In genomic region chr19:56983804-56984203, GRCh38 we compare ENCODE assay signal across 33 cellular contexts.
"Had no signal": no experiment of that assay in that cellular context is flagged by ENCODE, and none has a peak within 500 bp of the region (broad histone marks: within the 10 kb centered on the region; RNA-seq: fewer than 3 reads in every experiment).

No MANE protein-coding gene starts in this region.

- H3K27ac ChIP-seq: ascending aorta, brain microvascular endothelial cell, breast epithelium, VCaP had no signal

- H3K27me3 ChIP-seq: ascending aorta, brain microvascular endothelial cell had no signal

- H3K36me3 ChIP-seq: ascending aorta, brain microvascular endothelial cell, breast epithelium had no signal

- H3K4me3 Mint-ChIP-seq: activated B cell treated with CpG ODN at 0.5 μM for 24 hours; activated CD4-positive, alpha-beta memory T cell treated with anti-CD3 and anti-CD28 coated beads, Interleukin-2, amount 10 ng/mL, durations not matched to agents 7 days and 5 days; activated CD4-positive, alpha-beta T cell treated with anti-CD3 and anti-CD28 coated beads, Interleukin-2, amount 10 ng/mL, durations not matched to agents 24 days and 14 days; activated CD8-positive, alpha-beta memory T cell treated with anti-CD3 and anti-CD28 coated beads, Interleukin-2, amount 10 ng/mL, durations not matched to agents 7 days and 5 days; activated CD8-positive, alpha-beta T cell treated with anti-CD3 and anti-CD28 coated beads, Interleukin-2, amount 10 ng/mL, durations not matched to agents 7 days and 5 days; activated naive CD4-positive, alpha-beta T cell treated with anti-CD3 and anti-CD28 coated beads, Interleukin-2, amount 10 ng/mL, durations not matched to agents 7 days and 5 days; activated naive CD4-positive, alpha-beta T cell treated with anti-CD3 and anti-CD28 coated beads, Interleukin-2, amount 50 U/mL, for 24 hours; activated naive CD8-positive, alpha-beta T cell; activated naive CD8-positive, alpha-beta T cell treated with anti-CD3 and anti-CD28 coated beads, Interleukin-2, amount 10 ng/mL, durations not matched to agents 7 days and 5 days; activated naive CD8-positive, alpha-beta T cell treated with anti-CD3 and anti-CD28 coated beads, Interleukin-2, amount 50 U/mL, for 24 hours; activated T-cell treated with anti-CD3 and anti-CD28 coated beads, Interleukin-2, amount 50 U/mL, for 24 hours; central memory CD8-positive, alpha-beta T cell; T-helper 1 cell treated with Interleukin-12 subunit alpha and Interleukin-12 subunit beta and Interleukin-4 antibody, amounts not matched to agents 30 μg/mL and 1 μg/mL, for 36 hours; T-helper 2 cell treated with Interferon-gamma antibody and Interleukin-4, amounts not matched to agents 5 μg/mL and 100 μg/mL, for 36 hours had no signal

- H3K4me1 ChIP-seq: ascending aorta, breast epithelium had no signal

- H3K27me3 Mint-ChIP-seq: activated B cell treated with CpG ODN at 0.5 μM for 24 hours; activated CD4-positive, alpha-beta memory T cell treated with anti-CD3 and anti-CD28 coated beads, Interleukin-2, amount 10 ng/mL, durations not matched to agents 7 days and 5 days; activated CD4-positive, alpha-beta T cell treated with anti-CD3 and anti-CD28 coated beads, Interleukin-2, amount 10 ng/mL, durations not matched to agents 24 days and 14 days; activated CD8-positive, alpha-beta memory T cell treated with anti-CD3 and anti-CD28 coated beads, Interleukin-2, amount 10 ng/mL, durations not matched to agents 7 days and 5 days; activated naive CD4-positive, alpha-beta T cell treated with anti-CD3 and anti-CD28 coated beads, Interleukin-2, amount 10 ng/mL, durations not matched to agents 7 days and 5 days; activated naive CD8-positive, alpha-beta T cell; activated naive CD8-positive, alpha-beta T cell treated with anti-CD3 and anti-CD28 coated beads, Interleukin-2, amount 10 ng/mL, durations not matched to agents 7 days and 5 days; activated naive CD8-positive, alpha-beta T cell treated with anti-CD3 and anti-CD28 coated beads, Interleukin-2, amount 50 U/mL, for 24 hours; activated T-cell treated with anti-CD3 and anti-CD28 coated beads, Interleukin-2, amount 50 U/mL, for 24 hours; central memory CD8-positive, alpha-beta T cell had no signal

- H3K4me3 ChIP-seq: ascending aorta, breast epithelium had no signal

- DNase-seq: activated B cell treated with CpG ODN at 0.5 μM for 24 hours; activated CD4-positive, alpha-beta memory T cell treated with anti-CD3 and anti-CD28 coated beads, Interleukin-2, amount 10 ng/mL, durations not matched to agents 7 days and 5 days; activated CD4-positive, alpha-beta T cell treated with anti-CD3 and anti-CD28 coated beads for 4 hours; activated CD4-positive, alpha-beta T cell treated with anti-CD3 and anti-CD28 coated beads, Interleukin-2, amount 10 ng/mL, durations not matched to agents 24 days and 14 days; activated CD4-positive, alpha-beta T cell treated with anti-CD3 and anti-CD28 coated beads, Interleukin-2, amount 50 U/mL, for 48 hours; activated CD4-positive, CD25-positive, alpha-beta regulatory T cell treated with anti-CD3 and anti-CD28 coated beads, Interleukin-2, amount 50 U/mL, for 72 hours; activated CD8-positive, alpha-beta memory T cell treated with anti-CD3 and anti-CD28 coated beads for 24 hours; activated CD8-positive, alpha-beta memory T cell treated with anti-CD3 and anti-CD28 coated beads, Interleukin-2, amount 10 ng/mL, durations not matched to agents 7 days and 5 days; activated CD8-positive, alpha-beta memory T cell treated with anti-CD3 and anti-CD28 coated beads, Interleukin-2, amount 50 U/mL, for 48 hours; activated CD8-positive, alpha-beta T cell treated with anti-CD3 and anti-CD28 coated beads, Interleukin-2, amount 10 ng/mL, durations not matched to agents 7 days and 5 days; activated effector memory CD4-positive, alpha-beta T cell treated with Interleukin-2 at 50 U/mL for 16 hours; activated gamma-delta T cell; activated naive CD4-positive, alpha-beta T cell treated with anti-CD3 and anti-CD28 coated beads, Interleukin-2, amount 10 ng/mL, durations not matched to agents 7 days and 5 days; activated naive CD4-positive, alpha-beta T cell treated with Interleukin-2 at 50 U/mL for 16 hours; activated naive CD8-positive, alpha-beta T cell treated with anti-CD3 and anti-CD28 coated beads, Interleukin-2, amount 10 ng/mL, durations not matched to agents 7 days and 5 days; activated naive CD8-positive, alpha-beta T cell treated with anti-CD3 and anti-CD28 coated beads, Interleukin-2, amount 50 U/mL, for 24 hours; activated T-cell treated with anti-CD3 and anti-CD28 coated beads, Interleukin-2, amount 50 U/mL, for 24 hours; activated T-cell treated with anti-CD3 and anti-CD28 coated beads, Interleukin-2, amount 50 U/mL, for 48 hours; brain microvascular endothelial cell; cerebellar nuclear complex; SW 1271; T-helper 1 cell; T-helper 2 cell; T-helper 9 cell had no signal

- ATAC-seq: activated CD8-positive, alpha-beta memory T cell treated with anti-CD3 and anti-CD28 coated beads, Interleukin-2, amount 10 ng/mL, durations not matched to agents 7 days and 5 days; activated CD8-positive, alpha-beta T cell treated with anti-CD3 and anti-CD28 coated beads, Interleukin-2, amount 10 ng/mL, durations not matched to agents 7 days and 5 days; activated naive CD8-positive, alpha-beta T cell treated with anti-CD3 and anti-CD28 coated beads, Interleukin-2, amount 50 U/mL, for 24 hours had no signal

- H3K4me1 Mint-ChIP-seq: activated B cell treated with CpG ODN at 0.5 μM for 24 hours; activated CD4-positive, alpha-beta memory T cell treated with anti-CD3 and anti-CD28 coated beads, Interleukin-2, amount 10 ng/mL, durations not matched to agents 7 days and 5 days; activated CD4-positive, alpha-beta T cell treated with anti-CD3 and anti-CD28 coated beads, Interleukin-2, amount 10 ng/mL, durations not matched to agents 24 days and 14 days; activated CD8-positive, alpha-beta memory T cell treated with anti-CD3 and anti-CD28 coated beads, Interleukin-2, amount 10 ng/mL, durations not matched to agents 7 days and 5 days; activated naive CD4-positive, alpha-beta T cell treated with anti-CD3 and anti-CD28 coated beads, Interleukin-2, amount 10 ng/mL, durations not matched to agents 7 days and 5 days; activated naive CD4-positive, alpha-beta T cell treated with anti-CD3 and anti-CD28 coated beads, Interleukin-2, amount 50 U/mL, for 24 hours; activated naive CD8-positive, alpha-beta T cell treated with anti-CD3 and anti-CD28 coated beads, Interleukin-2, amount 10 ng/mL, durations not matched to agents 7 days and 5 days; activated naive CD8-positive, alpha-beta T cell treated with anti-CD3 and anti-CD28 coated beads, Interleukin-2, amount 50 U/mL, for 24 hours; central memory CD8-positive, alpha-beta T cell had no signal

- H3K27ac Mint-ChIP-seq: activated B cell treated with CpG ODN at 0.5 μM for 24 hours; activated CD4-positive, alpha-beta memory T cell treated with anti-CD3 and anti-CD28 coated beads, Interleukin-2, amount 10 ng/mL, durations not matched to agents 7 days and 5 days; activated CD4-positive, alpha-beta T cell treated with anti-CD3 and anti-CD28 coated beads, Interleukin-2, amount 10 ng/mL, durations not matched to agents 24 days and 14 days; activated CD8-positive, alpha-beta memory T cell treated with anti-CD3 and anti-CD28 coated beads, Interleukin-2, amount 10 ng/mL, durations not matched to agents 7 days and 5 days; activated CD8-positive, alpha-beta T cell treated with anti-CD3 and anti-CD28 coated beads, Interleukin-2, amount 10 ng/mL, durations not matched to agents 7 days and 5 days; activated naive CD4-positive, alpha-beta T cell treated with anti-CD3 and anti-CD28 coated beads, Interleukin-2, amount 10 ng/mL, durations not matched to agents 7 days and 5 days; activated naive CD4-positive, alpha-beta T cell treated with anti-CD3 and anti-CD28 coated beads, Interleukin-2, amount 50 U/mL, for 24 hours; activated naive CD8-positive, alpha-beta T cell; activated naive CD8-positive, alpha-beta T cell treated with anti-CD3 and anti-CD28 coated beads, Interleukin-2, amount 10 ng/mL, durations not matched to agents 7 days and 5 days; activated naive CD8-positive, alpha-beta T cell treated with anti-CD3 and anti-CD28 coated beads, Interleukin-2, amount 50 U/mL, for 24 hours; activated T-cell treated with anti-CD3 and anti-CD28 coated beads, Interleukin-2, amount 50 U/mL, for 24 hours; activated T-helper 2 cell treated with anti-CD3 and anti-CD28 coated beads, Interferon-gamma antibody, Interleukin-2, Interleukin-4, amounts not matched to agents 10 μg/mL and 5 μg/mL and 100 μg/mL, durations not matched to agents 14 hours and 24 hours and 36 hours; T-helper 1 cell treated with Interleukin-12 subunit alpha and Interleukin-12 subunit beta and Interleukin-4 antibody, amounts not matched to agents 30 μg/mL and 1 μg/mL, for 36 hours; T-helper 2 cell treated with Interferon-gamma antibody and Interleukin-4, amounts not matched to agents 5 μg/mL and 100 μg/mL, for 36 hours had no signal

- H3K36me3 Mint-ChIP-seq: activated naive CD4-positive, alpha-beta T cell treated with anti-CD3 and anti-CD28 coated beads, Interleukin-2, amount 10 ng/mL, durations not matched to agents 7 days and 5 days; activated naive CD8-positive, alpha-beta T cell treated with anti-CD3 and anti-CD28 coated beads, Interleukin-2, amount 10 ng/mL, durations not matched to agents 7 days and 5 days had no signal
